In genomic region chr11:35038211-35038930, GRCh38 we compare ENCODE assay signal across 17 cellular contexts.
DNase-seq lines count a peak whose midpoint lies in the region; ATAC-seq, FAIRE-seq and TF ChIP-seq lines count a peak whose summit lies in the region.
"Had no signal": no experiment of that assay in that cellular context is flagged by ENCODE, and none has a peak within 500 bp of the region (broad histone marks: within the 10 kb centered on the region; RNA-seq: fewer than 3 reads in every experiment).

No MANE protein-coding gene starts in this region.

- no peak for TF ChIP-seq POLR2A in H54 (IDR thresholded peaks at IDR 0.05; ENCODE audit: low read depth, low read length)

- H3K4me1 ChIP-seq in naive thymus-derived CD4-positive, alpha-beta T cell (ENCODE audit: control insufficient read depth in 2 of 2, insufficient read depth in 2 of 2, low read length in 2 of 2) = peaks cover 14 to 25% of the 10 kb centered on the region in 2 donors

- H3K9me3 ChIP-seq in T-helper 17 cell (ENCODE audit: control insufficient read depth, low read length, poor library complexity, severe bottlenecking) = no peaks in the 10 kb centered on the region
- H3K9me3 ChIP-seq in naive thymus-derived CD4-positive, alpha-beta T cell (ENCODE audit: control insufficient read depth in 2 of 3, low read length in 3 of 3) = no peaks in the 10 kb centered on the region

- intact Hi-C loops in naive thymus-derived CD4-positive, alpha-beta T cell (cut with micrococcal nuclease) = no loop called here
- intact Hi-C loops in posterior cingulate gyrus (cut with DNase I) = no loop called here

- H3K27me3 ChIP-seq in naive thymus-derived CD4-positive, alpha-beta T cell (ENCODE audit: control insufficient read depth in 2 of 2, insufficient read depth in 2 of 2, low read length in 2 of 2) = no peaks in the 10 kb centered on the region

- CTCF ChIA-PET in naive thymus-derived CD4-positive, alpha-beta T cell (lab: Charles Lee) = no interaction called here

- TF ChIP-seq CTCF in GM12873 (IDR thresholded peaks at IDR 0.05; ENCODE audit: insufficient read depth, low read depth, low read length, missing control alignments) = peak; percentile 19

- H3K27ac Mint-ChIP-seq in activated naive CD4-positive, alpha-beta T cell treated with anti-CD3 and anti-CD28 coated beads, Interleukin-2, amount 50 U/mL, for 24 hours = peak overlapping the region; percentile 37
- H3K27ac Mint-ChIP-seq in activated naive CD4-positive, alpha-beta T cell treated with anti-CD3 and anti-CD28 coated beads, Interleukin-2, amount 50 U/mL, for 72 hours = no peak overlapping the region
- peak overlapping the region; percentile 98 for H3K27ac Mint-ChIP-seq in T-helper 17 cell
- H3K27ac Mint-ChIP-seq in naive thymus-derived CD4-positive, alpha-beta T cell = peak overlapping the region in 6 of 9 donors; percentile 34 to 96 (median 88)
- H3K27ac Mint-ChIP-seq: WTC11 had no signal

- H3K4me3 ChIP-seq in naive thymus-derived CD4-positive, alpha-beta T cell (ENCODE audit: low read length) = no peak overlapping the region

- no peak for ATAC-seq in activated naive CD4-positive, alpha-beta T cell treated with anti-CD3 and anti-CD28 coated beads, Interleukin-2, amount 50 U/mL, for 72 hours
- no peak for ATAC-seq in T-helper 17 cell
- ATAC-seq in naive thymus-derived CD4-positive, alpha-beta T cell = no peak
- ATAC-seq: left lobe of liver, sciatic nerve, WTC11 had no signal

- no peaks in the 10 kb centered on the region for H3K27me3 Mint-ChIP-seq in activated naive CD4-positive, alpha-beta T cell treated with anti-CD3 and anti-CD28 coated beads, Interleukin-2, amount 50 U/mL, for 24 hours
- no peaks in the 10 kb centered on the region for H3K27me3 Mint-ChIP-seq in T-helper 17 cell
- peaks cover 0 to 39% (median 0%) of the 10 kb centered on the region in 5 donors for H3K27me3 Mint-ChIP-seq in naive thymus-derived CD4-positive, alpha-beta T cell

- peaks cover 12% of the 10 kb centered on the region for H3K9me3 Mint-ChIP-seq in activated naive CD4-positive, alpha-beta T cell treated with anti-CD3 and anti-CD28 coated beads, Interleukin-2, amount 50 U/mL, for 24 hours
- peaks cover 20 to 23% of the 10 kb centered on the region in 2 donors for H3K9me3 Mint-ChIP-seq in activated naive CD4-positive, alpha-beta T cell treated with anti-CD3 and anti-CD28 coated beads, Interleukin-2, amount 50 U/mL, for 72 hours
- peaks cover 0 to 17% (median 0%) of the 10 kb centered on the region in 11 donors for H3K9me3 Mint-ChIP-seq in naive thymus-derived CD4-positive, alpha-beta T cell
- H3K9me3 Mint-ChIP-seq: WTC11 had no signal

- H3K4me1 Mint-ChIP-seq in activated naive CD4-positive, alpha-beta T cell treated with anti-CD3 and anti-CD28 coated beads, Interleukin-2, amount 50 U/mL, for 24 hours = peaks cover 74% of the 10 kb centered on the region
- H3K4me1 Mint-ChIP-seq in T-helper 17 cell = peaks cover 44% of the 10 kb centered on the region
- H3K4me1 Mint-ChIP-seq in naive thymus-derived CD4-positive, alpha-beta T cell = peaks cover 26 to 71% (median 65%) of the 10 kb centered on the region in 7 donors
- H3K4me1 Mint-ChIP-seq: WTC11 had no signal

- no peak overlapping the region for H3K27ac ChIP-seq in naive thymus-derived CD4-positive, alpha-beta T cell (ENCODE audit: low read depth, low read length)

- H3K4me3 Mint-ChIP-seq in activated naive CD4-positive, alpha-beta T cell treated with anti-CD3 and anti-CD28 coated beads, Interleukin-2, amount 50 U/mL, for 24 hours = no peak overlapping the region
- H3K4me3 Mint-ChIP-seq in T-helper 17 cell = no peak overlapping the region
- no peak overlapping the region for H3K4me3 Mint-ChIP-seq in naive thymus-derived CD4-positive, alpha-beta T cell
- H3K4me3 Mint-ChIP-seq: WTC11 had no signal

- FAIRE-seq in H54 (lab: Jason Lieb, UNC) = no peak
- FAIRE-seq: bronchial epithelial cell had no signal

- H3K36me3 Mint-ChIP-seq in activated naive CD4-positive, alpha-beta T cell treated with anti-CD3 and anti-CD28 coated beads, Interleukin-2, amount 50 U/mL, for 24 hours = peaks cover 2% of the 10 kb centered on the region
- H3K36me3 Mint-ChIP-seq in activated naive CD4-positive, alpha-beta T cell treated with anti-CD3 and anti-CD28 coated beads, Interleukin-2, amount 50 U/mL, for 72 hours = peaks cover 11 to 13% of the 10 kb centered on the region in 2 donors
- H3K36me3 Mint-ChIP-seq in T-helper 17 cell (ENCODE audit: low read depth) = peaks cover 3% of the 10 kb centered on the region
- peaks cover 0 to 23% (median 4%) of the 10 kb centered on the region in 5 donors for H3K36me3 Mint-ChIP-seq in naive thymus-derived CD4-positive, alpha-beta T cell
- H3K36me3 Mint-ChIP-seq: WTC11 had no signal

- no peak for DNase-seq in activated naive CD4-positive, alpha-beta T cell treated with anti-CD3 and anti-CD28 coated beads, Interleukin-2, amount 50 U/mL, for 72 hours (ENCODE audit: low spot score in 2 of 2)
- DNase-seq in T-helper 17 cell (no peak), posterior cingulate gyrus (no peak), NCI-H2029 (lab: John Stamatoyannopoulos, UW) (no peak), H54 (ENCODE audit: insufficient read length, low spot score) (no peak)
- DNase-seq in naive thymus-derived CD4-positive, alpha-beta T cell = no peak
- DNase-seq: activated CD8-positive, alpha-beta memory T cell treated with anti-CD3 and anti-CD28 coated beads, Interleukin-2, amount 50 U/mL, for 48 hours; NCI-H774; stimulated activated CD4-positive, alpha-beta T cell treated with anti-CD3 and anti-CD28 coated beads, Interleukin-2, amount 100 ng/mL, for 48 hours; stimulated activated CD8-positive, alpha-beta memory T cell treated with anti-CD3 and anti-CD28 coated beads, Interleukin-4, amount 100 ng/mL, for 48 hours; T-helper 1 cell had no signal

- no peaks in the 10 kb centered on the region for H3K36me3 ChIP-seq in naive thymus-derived CD4-positive, alpha-beta T cell (ENCODE audit: control insufficient read depth in 2 of 3, insufficient read depth in 3 of 3, low read length in 3 of 3)

- POLR2A ChIA-PET in naive thymus-derived CD4-positive, alpha-beta T cell (lab: Charles Lee) = no interaction called here

Comparison
In these comparisons a context has a peak if more than half of its experiments do, and no peak if none do; other contexts are left out.
1. H3K27ac Mint-ChIP-seq: peak in activated naive CD4-positive, alpha-beta T cell treated with anti-CD3 and anti-CD28 coated beads, Interleukin-2, amount 50 U/mL, for 24 hours (single experiment), T-helper 17 cell (single experiment) and naive thymus-derived CD4-positive, alpha-beta T cell (6 of 9); none in activated naive CD4-positive, alpha-beta T cell treated with anti-CD3 and anti-CD28 coated beads, Interleukin-2, amount 50 U/mL, for 72 hours (0 of 2).